16 cellular contexts compared by ENCODE assay signal in the genomic region with DNA sequence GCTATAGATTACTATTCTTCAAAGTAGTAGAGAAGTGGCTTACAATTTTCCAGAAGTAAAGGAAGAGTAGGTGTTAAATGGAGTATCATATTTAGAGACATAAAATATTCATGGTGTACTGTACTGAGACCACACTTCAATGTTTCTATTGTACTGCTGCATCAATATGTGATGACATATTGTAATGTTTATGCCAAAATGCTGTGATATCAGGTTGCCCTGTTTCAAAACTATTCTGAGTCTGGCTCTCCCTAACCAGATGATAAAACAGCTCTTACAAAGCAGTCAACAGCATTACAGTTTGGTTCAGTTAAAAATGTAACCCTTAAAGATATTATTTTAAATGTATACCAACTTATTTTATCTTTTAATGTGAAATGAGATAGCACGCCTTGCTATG. TPM values are rescaled to one million over a fixed set of nuclear protein-coding genes. Genes with fewer than 3 reads are reported as not detected.
"Had no signal": no experiment of that assay in that cellular context is flagged by ENCODE, and none has a peak within 500 bp of the region (broad histone marks: within the 10 kb centered on the region; RNA-seq: fewer than 3 reads in every experiment).

No MANE protein-coding gene starts in this region.

- H3K27me3 ChIP-seq: cardiac muscle cell, heart right ventricle, neutrophil, spleen, upper lobe of left lung had no signal

- DNase-seq: activated CD4-positive, alpha-beta T cell treated with anti-CD3 and anti-CD28 coated beads for 1 hour; activated CD4-positive, alpha-beta T cell treated with anti-CD3 and anti-CD28 coated beads, Interleukin-2, amount 50 U/mL, for 4 hours; activated naive CD4-positive, alpha-beta T cell treated with Interleukin-2 at 50 U/mL for 16 hours; activated naive CD8-positive, alpha-beta T cell treated with anti-CD3 and anti-CD28 coated beads, Interleukin-2, amount 50 U/mL, for 24 hours; activated T-cell treated with anti-CD3 and anti-CD28 coated beads for 4 hours; heart right ventricle; islet precursor cell; natural killer cell; spleen; upper lobe of left lung had no signal

- H3K27ac Mint-ChIP-seq: activated naive CD8-positive, alpha-beta T cell treated with anti-CD3 and anti-CD28 coated beads, Interleukin-2, amount 50 U/mL, for 24 hours; natural killer cell; stimulated activated naive CD8-positive, alpha-beta T cell treated with anti-CD3 and anti-CD28 coated beads, Interleukin-15, Interleukin-2, amounts not matched to agents 100 ng/mL and 50 ng/mL, for 24 hours; T-helper 1 cell treated with Interleukin-12 subunit alpha and Interleukin-12 subunit beta and Interleukin-4 antibody, amounts not matched to agents 30 μg/mL and 1 μg/mL, for 36 hours had no signal

- ATAC-seq: activated naive CD8-positive, alpha-beta T cell treated with anti-CD3 and anti-CD28 coated beads, Interleukin-2, amount 50 U/mL, for 24 hours had no signal

- H3K36me3 ChIP-seq: neutrophil had no signal

- H3K27ac ChIP-seq: cardiac muscle cell, heart right ventricle, neutrophil, spleen, upper lobe of left lung, VCaP had no signal

- H3K9me3 ChIP-seq: heart right ventricle, neutrophil, spleen, upper lobe of left lung had no signal

- H3K4me3 Mint-ChIP-seq: activated naive CD8-positive, alpha-beta T cell treated with anti-CD3 and anti-CD28 coated beads, Interleukin-2, amount 50 U/mL, for 24 hours; natural killer cell; stimulated activated naive CD8-positive, alpha-beta T cell treated with anti-CD3 and anti-CD28 coated beads, Interleukin-15, Interleukin-2, amounts not matched to agents 100 ng/mL and 50 ng/mL, for 24 hours; T-helper 1 cell treated with Interleukin-12 subunit alpha and Interleukin-12 subunit beta and Interleukin-4 antibody, amounts not matched to agents 30 μg/mL and 1 μg/mL, for 36 hours had no signal

- H3K27me3 Mint-ChIP-seq: activated naive CD8-positive, alpha-beta T cell treated with anti-CD3 and anti-CD28 coated beads, Interleukin-2, amount 50 U/mL, for 24 hours; stimulated activated naive CD8-positive, alpha-beta T cell treated with anti-CD3 and anti-CD28 coated beads, Interleukin-15, Interleukin-2, amounts not matched to agents 100 ng/mL and 50 ng/mL, for 24 hours had no signal

- H3K9me3 Mint-ChIP-seq: activated naive CD8-positive, alpha-beta T cell treated with anti-CD3 and anti-CD28 coated beads, Interleukin-2, amount 50 U/mL, for 24 hours; natural killer cell; stimulated activated naive CD8-positive, alpha-beta T cell treated with anti-CD3 and anti-CD28 coated beads, Interleukin-15, Interleukin-2, amounts not matched to agents 100 ng/mL and 50 ng/mL, for 24 hours; T-helper 1 cell treated with Interleukin-12 subunit alpha and Interleukin-12 subunit beta and Interleukin-4 antibody, amounts not matched to agents 30 μg/mL and 1 μg/mL, for 36 hours had no signal

- H3K36me3 Mint-ChIP-seq: natural killer cell had no signal

- H3K4me3 ChIP-seq: cardiac muscle cell, heart right ventricle, spleen, upper lobe of left lung had no signal

RNA-seq across cellular contexts. Expression of a gene that starts 30.8 kb away (rescaled TPM):
- total RNA-seq: cardiac muscle cell, heart right ventricle, natural killer cell, spleen, upper lobe of left lung had no signal
- polyA plus RNA-seq: cardiac muscle cell, esophagus had no signal
